ENCODE assay signal across 8 cellular contexts in genomic region chr10:114786492-114786891, GRCh38. TPM values are rescaled to one million over a fixed set of nuclear protein-coding genes. Genes with fewer than 3 reads are reported as not detected.
A peak's percentile ranks its signal among the peaks of the same experiment; 100 is the strongest.
DNase-seq lines count a peak whose midpoint lies in the region; ATAC-seq, FAIRE-seq and TF ChIP-seq lines count a peak whose summit lies in the region.
"Not testable (repeated sequence)": the region's sequence is repeated elsewhere in the genome, so short reads cannot be mapped to it uniquely, and the experiment has no call there.

No MANE protein-coding gene starts in this region.

- 53 to 77% methylated on average over 9 of the region's 9 CpGs for WGBS in lung, 2 donors

- H3K9me3 Mint-ChIP-seq in activated T-helper 17 cell treated with anti-CD3 and anti-CD28 coated beads, Interleukin-2, amount 50 U/mL, for 72 hours, result not testable (repeated sequence)

- H3K27ac Mint-ChIP-seq in activated T-helper 17 cell treated with anti-CD3 and anti-CD28 coated beads, Interleukin-2, amount 50 U/mL, for 72 hours, result not testable (repeated sequence)

- peak; percentile 82 for ATAC-seq in GM19395 (IDR thresholded peaks at IDR 0.05; ENCODE audit: unreplicated experiment)
- ATAC-seq in activated T-helper 17 cell treated with anti-CD3 and anti-CD28 coated beads, Interleukin-2, amount 50 U/mL, for 72 hours (replicated peaks), result peak; percentile 49
- peak; percentile 53 for ATAC-seq in lung (ENCODE audit: insufficient read depth, low FRiP score)

- TF ChIP-seq CTCF in D721Med (IDR thresholded peaks at IDR 0.05; ENCODE audit: insufficient read depth, missing control alignments) (peak; percentile 69), fibroblast of mammary gland (conservative IDR thresholded peaks at IDR 0.05; ENCODE audit: control insufficient read depth, insufficient read depth, low read depth, low read length) (peak; percentile 63), lung (IDR thresholded peaks at IDR 0.05; ENCODE audit: control extremely low read depth, extremely low read depth) (peak; percentile 56)

- not testable (repeated sequence) for H3K36me3 Mint-ChIP-seq in activated T-helper 17 cell treated with anti-CD3 and anti-CD28 coated beads, Interleukin-2, amount 50 U/mL, for 72 hours (ENCODE audit: low read depth)

- not testable (repeated sequence) for DNase-seq in D721Med (ENCODE audit: insufficient read length, low spot score); lung (ENCODE audit: low spot score)
- DNase-seq in KG1 (lab: John Stamatoyannopoulos, UW) (peak; percentile 10), NOMO-1 treated with DMSO at 0.1 percent for 48 hours (lab: John Stamatoyannopoulos, UW; ENCODE audit: unreplicated experiment) (peak; percentile 30), fibroblast of mammary gland (ENCODE audit: low read depth) (peak; percentile 81), stromal cell of bone marrow (ENCODE audit: low read depth) (peak; percentile 57)

- not testable (repeated sequence) for H3K36me3 ChIP-seq in lung (ENCODE audit: control insufficient read depth in 2 of 2, insufficient read depth in 2 of 2, low read length in 2 of 2)

- H3K27me3 Mint-ChIP-seq in activated T-helper 17 cell treated with anti-CD3 and anti-CD28 coated beads, Interleukin-2, amount 50 U/mL, for 72 hours, result not testable (repeated sequence)

- FAIRE-seq in D721Med (lab: Jason Lieb, UNC), result not testable (repeated sequence)

- H3K27ac ChIP-seq in lung (ENCODE audit: low read depth in 1 of 2, low read length in 1 of 2), result not testable (repeated sequence)

- H3K4me3 ChIP-seq in fibroblast of mammary gland (ENCODE audit: control insufficient read depth, low read depth, low read length); lung: not testable (repeated sequence)

- H3K4me1 ChIP-seq in lung (ENCODE audit: control insufficient read depth in 2 of 2, insufficient read depth in 2 of 2, low read length in 2 of 2), result not testable (repeated sequence)

- not testable (repeated sequence) for H3K4me1 Mint-ChIP-seq in activated T-helper 17 cell treated with anti-CD3 and anti-CD28 coated beads, Interleukin-2, amount 50 U/mL, for 72 hours

- not testable (repeated sequence) for H3K27me3 ChIP-seq in lung (ENCODE audit: control insufficient read depth, insufficient read depth)

- H3K4me3 Mint-ChIP-seq in activated T-helper 17 cell treated with anti-CD3 and anti-CD28 coated beads, Interleukin-2, amount 50 U/mL, for 72 hours, result not testable (repeated sequence)

- H3K9me3 ChIP-seq in lung (ENCODE audit: control insufficient read depth in 2 of 2, insufficient read depth in 1 of 2, low read length in 1 of 2), result not testable (repeated sequence)

RNA-seq across cellular contexts. Expression of gene FHIP2A, which starts 35.1 kb away (rescaled TPM):
- total RNA-seq in activated T-helper 17 cell treated with anti-CD3 and anti-CD28 coated beads, Interleukin-2, amount 50 U/mL, for 72 hours, result 10 to 100 TPM; 22.8 to 31.2 TPM
- total RNA-seq in lung, result 10 to 100 TPM; 27.4 to 44.7 TPM
- polyA plus RNA-seq in lung, result 1 to 10 TPM; 7.9 to 8.2 TPM
